Comparison of ENCODE assay signal across 1 cellular context in the genomic region with DNA sequence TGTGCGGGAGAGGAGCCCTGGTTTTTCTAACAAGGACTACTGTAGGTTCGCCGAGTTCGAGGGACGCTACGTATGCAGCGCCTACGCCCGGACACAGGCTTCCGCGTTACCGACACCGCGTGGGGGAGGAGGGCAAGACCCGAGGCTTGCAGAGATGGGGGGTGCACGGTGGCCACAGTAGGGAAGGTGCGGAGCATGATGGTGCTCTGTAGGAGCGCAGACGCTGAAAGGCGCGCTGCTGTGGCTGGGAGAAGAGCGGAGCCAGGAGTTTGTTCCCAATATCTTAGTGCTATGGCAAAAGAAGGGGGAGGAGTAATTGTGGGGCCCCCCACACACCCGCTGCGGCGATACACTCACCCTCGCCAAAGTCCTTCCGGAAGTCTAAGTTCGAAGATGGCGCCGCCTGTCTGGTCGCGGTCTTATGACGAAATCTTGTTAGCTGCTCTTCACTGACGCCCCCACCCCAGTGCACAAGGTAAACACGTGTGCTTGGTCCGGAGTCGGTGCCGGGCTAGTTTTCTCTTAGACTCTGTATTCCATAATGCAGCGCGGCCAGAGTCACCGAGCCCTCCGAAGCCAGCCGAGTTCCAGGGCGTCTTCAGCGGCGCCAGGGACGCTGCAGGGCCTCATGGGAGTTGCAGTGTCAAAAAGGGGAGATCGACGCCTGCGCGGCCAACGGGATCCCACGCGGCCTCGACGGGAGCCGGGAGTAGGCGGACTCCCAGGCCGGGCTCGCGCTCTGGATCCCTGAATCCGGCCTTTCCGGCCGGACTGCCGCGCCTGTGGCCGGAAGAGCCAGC.
A peak's percentile ranks its signal among the peaks of the same experiment; 100 is the strongest.
TF ChIP-seq lines count a peak whose summit lies in the region.

GTF3C2 (minus strand) TSS at position 383 of the 800 bp plus-strand sequence. CDS start 13,210 bp downstream, outside the sequence.

TF ChIP-seq in HepG2, 621 proteins besides CTCF, POLR2A, EP300 and RAD21 (continued from another document and continues in another):
- TF ChIP-seq, protein P1, sequence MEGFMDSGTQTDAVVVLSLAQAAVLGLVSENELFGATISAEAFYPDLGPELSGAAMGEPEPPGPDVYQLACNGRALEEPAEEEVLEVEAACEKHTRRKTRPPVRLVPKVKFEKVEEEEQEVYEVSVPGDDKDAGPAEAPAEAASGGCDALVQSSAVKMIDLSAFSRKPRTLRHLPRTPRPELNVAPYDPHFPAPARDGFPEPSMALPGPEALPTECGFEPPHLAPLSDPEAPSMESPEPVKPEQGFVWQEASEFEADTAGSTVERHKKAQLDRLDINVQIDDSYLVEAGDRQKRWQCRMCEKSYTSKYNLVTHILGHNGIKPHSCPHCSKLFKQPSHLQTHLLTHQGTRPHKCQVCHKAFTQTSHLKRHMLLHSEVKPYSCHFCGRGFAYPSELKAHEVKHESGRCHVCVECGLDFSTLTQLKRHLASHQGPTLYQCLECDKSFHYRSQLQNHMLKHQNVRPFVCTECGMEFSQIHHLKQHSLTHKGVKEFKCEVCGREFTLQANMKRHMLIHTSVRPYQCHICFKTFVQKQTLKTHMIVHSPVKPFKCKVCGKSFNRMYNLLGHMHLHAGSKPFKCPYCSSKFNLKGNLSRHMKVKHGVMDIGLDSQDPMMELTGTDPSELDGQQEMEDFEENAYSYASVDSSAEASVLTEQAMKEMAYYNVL (CRISPR knock-in tag; IDR thresholded peaks at IDR 0.05; ENCODE audit: borderline replicate concordance): no peak; the same call in 1 of the 2 replicates
- TF ChIP-seq SAP130 (CRISPR knock-in tag; IDR thresholded peaks at IDR 0.05; ENCODE audit: low read depth) (peak; percentile 96), MTA3 (CRISPR knock-in tag; IDR thresholded peaks at IDR 0.05) (no peak), ZNF552 (CRISPR knock-in tag; IDR thresholded peaks at IDR 0.05; ENCODE audit: borderline replicate concordance) (no peak; the same call in 1 of the 2 replicates), MED8 (CRISPR knock-in tag; IDR thresholded peaks at IDR 0.05; ENCODE audit: insufficient replicate concordance) (peak; percentile 68), PHF8 (CRISPR knock-in tag; IDR thresholded peaks at IDR 0.05) (peak; percentile 76), RBAK (CRISPR knock-in tag; IDR thresholded peaks at IDR 0.05) (no peak), RFXANK (CRISPR knock-in tag; IDR thresholded peaks at IDR 0.05) (peak; percentile 93; the same call in 1 of the 2 replicates), ZBTB33 (CRISPR knock-in tag; IDR thresholded peaks at IDR 0.05) (no peak), ZNF17 (CRISPR knock-in tag; IDR thresholded peaks at IDR 0.05) (no peak), ARNTL (CRISPR knock-in tag; IDR thresholded peaks at IDR 0.05) (peak; percentile 94), MBD4 (IDR thresholded peaks at IDR 0.05; ENCODE audit: borderline replicate concordance, low read length) (no peak), GABPA (IDR thresholded peaks at IDR 0.05; ENCODE audit: low read depth, low read length) (peak; percentile 57), GABPA (CRISPR knock-in tag; IDR thresholded peaks at IDR 0.05; ENCODE audit: low read depth) (peak; percentile 90), JUNB (CRISPR knock-in tag; IDR thresholded peaks at IDR 0.05; ENCODE audit: borderline replicate concordance) (no peak), POLR2G (IDR thresholded peaks at IDR 0.05; ENCODE audit: low read depth, low read length) (peak; percentile 90), CBX1 (IDR thresholded peaks at IDR 0.05; ENCODE audit: low read depth) (no peak), CBFB (CRISPR knock-in tag; IDR thresholded peaks at IDR 0.05) (peak; percentile 74), NPAS2 (CRISPR knock-in tag; IDR thresholded peaks at IDR 0.05; ENCODE audit: borderline replicate concordance) (no peak), ZNF124 (CRISPR knock-in tag; IDR thresholded peaks at IDR 0.05) (peak; percentile 79; the same call in 1 of the 2 replicates), RXRB (CRISPR knock-in tag; IDR thresholded peaks at IDR 0.05; ENCODE audit: borderline replicate concordance) (no peak; the same call in 1 of the 2 replicates), PLRG1 (conservative IDR thresholded peaks at IDR 0.05) (no peak), ATF1 (CRISPR knock-in tag; IDR thresholded peaks at IDR 0.05) (peak; percentile 99), PHF20 (CRISPR knock-in tag; IDR thresholded peaks at IDR 0.05) (peak; percentile 94), MIXL1 (CRISPR knock-in tag; IDR thresholded peaks at IDR 0.05) (peak; percentile 54; the same call in 1 of the 2 replicates), ZNF142 (CRISPR knock-in tag; IDR thresholded peaks at IDR 0.05) (peak; percentile 53; the same call in 1 of the 2 replicates), ZNF18 (CRISPR knock-in tag; IDR thresholded peaks at IDR 0.05; ENCODE audit: insufficient replicate concordance) (no peak), ZBTB8A (CRISPR knock-in tag; IDR thresholded peaks at IDR 0.05; ENCODE audit: borderline replicate concordance, low read depth) (no peak), ZSCAN22 (CRISPR knock-in tag; IDR thresholded peaks at IDR 0.05) (no peak), AHR (CRISPR knock-in tag; IDR thresholded peaks at IDR 0.05) (peak; percentile 71; the same call in 1 of the 2 replicates), ZNF781 (CRISPR knock-in tag; IDR thresholded peaks at IDR 0.05; ENCODE audit: borderline replicate concordance, not compliant biosample characterization) (peak; percentile 77)
- TF ChIP-seq, protein P2, sequence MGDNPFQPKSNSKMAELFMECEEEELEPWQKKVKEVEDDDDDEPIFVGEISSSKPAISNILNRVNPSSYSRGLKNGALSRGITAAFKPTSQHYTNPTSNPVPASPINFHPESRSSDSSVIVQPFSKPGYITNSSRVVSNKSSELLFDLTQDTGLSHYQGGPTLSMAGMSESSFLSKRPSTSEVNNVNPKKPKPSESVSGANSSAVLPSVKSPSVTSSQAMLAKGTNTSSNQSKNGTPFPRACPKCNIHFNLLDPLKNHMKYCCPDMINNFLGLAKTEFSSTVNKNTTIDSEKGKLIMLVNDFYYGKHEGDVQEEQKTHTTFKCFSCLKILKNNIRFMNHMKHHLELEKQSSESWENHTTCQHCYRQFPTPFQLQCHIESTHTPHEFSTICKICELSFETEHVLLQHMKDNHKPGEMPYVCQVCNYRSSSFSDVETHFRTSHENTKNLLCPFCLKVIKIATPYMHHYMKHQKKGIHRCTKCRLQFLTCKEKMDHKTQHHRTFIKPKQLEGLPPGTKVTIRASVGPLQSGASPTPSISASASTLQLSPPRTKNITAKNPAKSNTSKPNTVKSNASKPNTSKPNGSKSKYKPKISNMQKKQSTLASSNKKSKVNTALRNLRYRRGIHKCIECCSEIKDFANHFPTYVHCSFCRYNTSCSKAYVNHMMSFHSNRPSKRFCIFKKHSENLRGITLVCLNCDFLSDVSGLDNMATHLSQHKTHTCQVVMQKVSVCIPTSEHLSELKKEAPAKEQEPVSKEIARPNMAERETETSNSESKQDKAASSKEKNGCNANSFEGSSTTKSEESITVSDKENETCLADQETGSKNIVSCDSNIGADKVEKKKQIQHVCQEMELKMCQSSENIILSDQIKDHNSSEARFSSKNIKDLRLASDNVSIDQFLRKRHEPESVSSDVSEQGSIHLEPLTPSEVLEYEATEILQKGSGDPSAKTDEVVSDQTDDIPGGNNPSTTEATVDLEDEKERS (CRISPR knock-in tag; IDR thresholded peaks at IDR 0.05): peak; percentile 85; the same call in 1 of the 2 replicates
- TF ChIP-seq, protein P3, sequence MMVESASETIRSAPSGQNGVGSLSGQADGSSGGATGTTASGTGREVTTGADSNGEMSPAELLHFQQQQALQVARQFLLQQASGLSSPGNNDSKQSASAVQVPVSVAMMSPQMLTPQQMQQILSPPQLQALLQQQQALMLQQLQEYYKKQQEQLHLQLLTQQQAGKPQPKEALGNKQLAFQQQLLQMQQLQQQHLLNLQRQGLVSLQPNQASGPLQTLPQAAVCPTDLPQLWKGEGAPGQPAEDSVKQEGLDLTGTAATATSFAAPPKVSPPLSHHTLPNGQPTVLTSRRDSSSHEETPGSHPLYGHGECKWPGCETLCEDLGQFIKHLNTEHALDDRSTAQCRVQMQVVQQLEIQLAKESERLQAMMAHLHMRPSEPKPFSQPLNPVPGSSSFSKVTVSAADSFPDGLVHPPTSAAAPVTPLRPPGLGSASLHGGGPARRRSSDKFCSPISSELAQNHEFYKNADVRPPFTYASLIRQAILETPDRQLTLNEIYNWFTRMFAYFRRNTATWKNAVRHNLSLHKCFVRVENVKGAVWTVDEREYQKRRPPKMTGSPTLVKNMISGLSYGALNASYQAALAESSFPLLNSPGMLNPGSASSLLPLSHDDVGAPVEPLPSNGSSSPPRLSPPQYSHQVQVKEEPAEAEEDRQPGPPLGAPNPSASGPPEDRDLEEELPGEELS (CRISPR knock-in tag; IDR thresholded peaks at IDR 0.05): peak; percentile 79
- TF ChIP-seq, protein P4, sequence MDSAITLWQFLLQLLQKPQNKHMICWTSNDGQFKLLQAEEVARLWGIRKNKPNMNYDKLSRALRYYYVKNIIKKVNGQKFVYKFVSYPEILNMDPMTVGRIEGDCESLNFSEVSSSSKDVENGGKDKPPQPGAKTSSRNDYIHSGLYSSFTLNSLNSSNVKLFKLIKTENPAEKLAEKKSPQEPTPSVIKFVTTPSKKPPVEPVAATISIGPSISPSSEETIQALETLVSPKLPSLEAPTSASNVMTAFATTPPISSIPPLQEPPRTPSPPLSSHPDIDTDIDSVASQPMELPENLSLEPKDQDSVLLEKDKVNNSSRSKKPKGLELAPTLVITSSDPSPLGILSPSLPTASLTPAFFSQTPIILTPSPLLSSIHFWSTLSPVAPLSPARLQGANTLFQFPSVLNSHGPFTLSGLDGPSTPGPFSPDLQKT (CRISPR knock-in tag; IDR thresholded peaks at IDR 0.05; ENCODE audit: borderline replicate concordance): no peak
- TF ChIP-seq, protein P5, sequence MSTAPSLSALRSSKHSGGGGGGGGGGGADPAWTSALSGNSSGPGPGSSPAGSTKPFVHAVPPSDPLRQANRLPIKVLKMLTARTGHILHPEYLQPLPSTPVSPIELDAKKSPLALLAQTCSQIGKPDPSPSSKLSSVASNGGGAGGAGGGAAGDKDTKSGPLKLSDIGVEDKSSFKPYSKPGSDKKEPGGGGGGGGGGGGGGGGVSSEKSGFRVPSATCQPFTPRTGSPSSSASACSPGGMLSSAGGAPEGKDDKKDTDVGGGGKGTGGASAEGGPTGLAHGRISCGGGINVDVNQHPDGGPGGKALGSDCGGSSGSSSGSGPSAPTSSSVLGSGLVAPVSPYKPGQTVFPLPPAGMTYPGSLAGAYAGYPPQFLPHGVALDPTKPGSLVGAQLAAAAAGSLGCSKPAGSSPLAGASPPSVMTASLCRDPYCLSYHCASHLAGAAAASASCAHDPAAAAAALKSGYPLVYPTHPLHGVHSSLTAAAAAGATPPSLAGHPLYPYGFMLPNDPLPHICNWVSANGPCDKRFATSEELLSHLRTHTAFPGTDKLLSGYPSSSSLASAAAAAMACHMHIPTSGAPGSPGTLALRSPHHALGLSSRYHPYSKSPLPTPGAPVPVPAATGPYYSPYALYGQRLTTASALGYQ (CRISPR knock-in tag; IDR thresholded peaks at IDR 0.05): peak; percentile 74
